1 cellular context compared by ENCODE assay signal in genomic region chr5:616342-617039, GRCh38.
TF ChIP-seq lines count a peak whose summit lies in the region.

No MANE protein-coding gene starts in this region.

TF ChIP-seq in HepG2, 621 proteins besides CTCF, POLR2A, EP300 and RAD21:
- TF ChIP-seq ZSCAN31 (CRISPR knock-in tag; IDR thresholded peaks at IDR 0.05; ENCODE audit: low read depth) (no peak), ZNF460 (CRISPR knock-in tag; IDR thresholded peaks at IDR 0.05; ENCODE audit: borderline replicate concordance) (no peak), KDM2A (CRISPR knock-in tag; IDR thresholded peaks at IDR 0.05; ENCODE audit: borderline replicate concordance, low read depth) (0 out of 2 replicates have a peak, but pooled peaks have one; percentile 7), HNRNPL (IDR thresholded peaks at IDR 0.05; ENCODE audit: low read depth, low read length) (peak; percentile 39; the same call in 1 of the 2 replicates), NRL (CRISPR knock-in tag; IDR thresholded peaks at IDR 0.05; ENCODE audit: borderline replicate concordance) (no peak), AGO2 (optimal IDR thresholded peaks at IDR 0.05; ENCODE audit: low read depth, low read length) (peak; percentile 31), STAG1 (CRISPR knock-in tag; IDR thresholded peaks at IDR 0.05) (peak; percentile 60), ZNF687 (CRISPR knock-in tag; IDR thresholded peaks at IDR 0.05) (peak; percentile 20; the same call in 1 of the 2 replicates), ZNF121 (CRISPR knock-in tag; IDR thresholded peaks at IDR 0.05) (peak; percentile 95), XRCC5 (optimal IDR thresholded peaks at IDR 0.05; ENCODE audit: low read length) (peak; percentile 20), KMT2B (CRISPR knock-in tag; IDR thresholded peaks at IDR 0.05) (no peak), DR1 (CRISPR knock-in tag; IDR thresholded peaks at IDR 0.05) (no peak), ATF7 (IDR thresholded peaks at IDR 0.05) (0 out of 2 replicates have a peak, but pooled peaks have one; percentile 21), ATF7 (CRISPR knock-in tag; IDR thresholded peaks at IDR 0.05) (no peak), BATF2 (CRISPR knock-in tag; IDR thresholded peaks at IDR 0.05) (no peak), IRF2 (CRISPR knock-in tag; IDR thresholded peaks at IDR 0.05) (no peak), MTERF4 (CRISPR knock-in tag; IDR thresholded peaks at IDR 0.05) (no peak)
